Comparison of ENCODE assay signal across 15 cellular contexts in genomic region chr12:3563966-3564365, GRCh38.
DNase-seq lines count a peak whose midpoint lies in the region; ATAC-seq and TF ChIP-seq lines count a peak whose summit lies in the region.
"Had no signal": no experiment of that assay in that cellular context is flagged by ENCODE, and none has a peak within 500 bp of the region (broad histone marks: within the 10 kb centered on the region; RNA-seq: fewer than 3 reads in every experiment).

No MANE protein-coding gene starts in this region.

- intact Hi-C loops in sciatic nerve (cut with DNase I), result no loop called here

- H3K4me3 ChIP-seq in RWPE2 (ENCODE audit: severe bottlenecking) (no peak overlapping the region), endodermal cell (ENCODE audit: low read length) (no peak overlapping the region)

- ATAC-seq in RWPE2 (ENCODE audit: low read depth) (no peak), sciatic nerve (no peak), GM18511 (IDR thresholded peaks at IDR 0.05; ENCODE audit: unreplicated experiment) (no peak)
- ATAC-seq: HCT116 had no signal

- H3K4me3 Mint-ChIP-seq in endodermal cell, result no peak overlapping the region
- H3K4me3 Mint-ChIP-seq: CD4-positive, alpha-beta memory T cell; H9 had no signal

- H3K9me3 Mint-ChIP-seq in endodermal cell, result no peaks in the 10 kb centered on the region
- H3K9me3 Mint-ChIP-seq: CD4-positive, alpha-beta memory T cell; H9 had no signal

- H3K36me3 ChIP-seq in RWPE2 (ENCODE audit: low read depth) (no peaks in the 10 kb centered on the region), endodermal cell (ENCODE audit: control insufficient read depth, insufficient read depth, low read length) (no peaks in the 10 kb centered on the region)

- no peaks in the 10 kb centered on the region for H3K36me3 Mint-ChIP-seq in endodermal cell (ENCODE audit: low read depth)
- H3K36me3 Mint-ChIP-seq: CD4-positive, alpha-beta memory T cell had no signal

- DNase-seq in RWPE2 (ENCODE audit: low spot score) (peak; percentile 40), endodermal cell (peak; percentile 30), sciatic nerve (ENCODE audit: low spot score) (peak; percentile 22), NCI-H526 treated with DMSO at 0.1 percent for 48 hours (lab: John Stamatoyannopoulos, UW) (no peak)
- no peak for DNase-seq in activated CD4-positive, alpha-beta T cell treated with anti-CD3 and anti-CD28 coated beads, Interleukin-2, amount 50 U/mL, for 48 hours
- DNase-seq: C1 segment of cervical spinal cord; Calu3; CD4-positive, alpha-beta memory T cell; COR-L47; DMS53; DMS79 treated with DMSO at 0.1 percent for 48 hours; GF-D8; H9 had no signal

- WGBS in endodermal cell (ENCODE audit: insufficient coverage in 1 of 2, insufficient read length in 1 of 2), 2 experiments, result 73 to 81% methylated on average over 5 to 8 of the region's 8 CpGs

- H3K27me3 Mint-ChIP-seq in endodermal cell (ENCODE audit: insufficient read depth), result peaks cover 2% of the 10 kb centered on the region

- H3K9ac ChIP-seq in endodermal cell (ENCODE audit: extremely low read depth, low read length, poor library complexity, severe bottlenecking), result no peak overlapping the region

- peaks cover 10% of the 10 kb centered on the region for H3K4me1 Mint-ChIP-seq in endodermal cell
- H3K4me1 Mint-ChIP-seq: CD4-positive, alpha-beta memory T cell had no signal

- no peak overlapping the region for H3K27ac ChIP-seq in RWPE2 (ENCODE audit: poor library complexity, severe bottlenecking)
- H3K27ac ChIP-seq in endodermal cell (ENCODE audit: low read depth, low read length), result no peak overlapping the region

- TF ChIP-seq CTCF in RWPE2 (IDR thresholded peaks at IDR 0.05; ENCODE audit: poor library complexity, severe bottlenecking) (no peak), endodermal cell (conservative IDR thresholded peaks at IDR 0.05) (no peak)

- H3K27ac Mint-ChIP-seq in endodermal cell, result no peak overlapping the region
- H3K27ac Mint-ChIP-seq: CD4-positive, alpha-beta memory T cell; H9 had no signal

- no peaks in the 10 kb centered on the region for H3K27me3 ChIP-seq in RWPE2 (ENCODE audit: insufficient read depth, poor library complexity, severe bottlenecking)
- no peaks in the 10 kb centered on the region for H3K27me3 ChIP-seq in endodermal cell (ENCODE audit: control insufficient read depth, insufficient read depth, low read length, poor library complexity, severe bottlenecking)

- H3K9me3 ChIP-seq in RWPE2 (ENCODE audit: severe bottlenecking), result no peaks in the 10 kb centered on the region
- no peaks in the 10 kb centered on the region for H3K9me3 ChIP-seq in endodermal cell (ENCODE audit: control insufficient read depth, low read length)

- H3K4me1 ChIP-seq in RWPE2 (ENCODE audit: insufficient read depth, poor library complexity, severe bottlenecking) (no peaks in the 10 kb centered on the region), endodermal cell (ENCODE audit: control insufficient read depth, insufficient read depth, low read length) (peaks cover 4% of the 10 kb centered on the region)

Comparison
In these comparisons a context has a peak if more than half of its experiments do, and no peak if none do; other contexts are left out.
1. DNase-seq: peak in RWPE2 (single experiment), endodermal cell (single experiment) and sciatic nerve (single experiment); none in NCI-H526 treated with DMSO at 0.1 percent for 48 hours (single experiment) and activated CD4-positive, alpha-beta T cell treated with anti-CD3 and anti-CD28 coated beads, Interleukin-2, amount 50 U/mL, for 48 hours (0 of 2).